Comparison of ENCODE assay signal across 1 cellular context in the genomic region with DNA sequence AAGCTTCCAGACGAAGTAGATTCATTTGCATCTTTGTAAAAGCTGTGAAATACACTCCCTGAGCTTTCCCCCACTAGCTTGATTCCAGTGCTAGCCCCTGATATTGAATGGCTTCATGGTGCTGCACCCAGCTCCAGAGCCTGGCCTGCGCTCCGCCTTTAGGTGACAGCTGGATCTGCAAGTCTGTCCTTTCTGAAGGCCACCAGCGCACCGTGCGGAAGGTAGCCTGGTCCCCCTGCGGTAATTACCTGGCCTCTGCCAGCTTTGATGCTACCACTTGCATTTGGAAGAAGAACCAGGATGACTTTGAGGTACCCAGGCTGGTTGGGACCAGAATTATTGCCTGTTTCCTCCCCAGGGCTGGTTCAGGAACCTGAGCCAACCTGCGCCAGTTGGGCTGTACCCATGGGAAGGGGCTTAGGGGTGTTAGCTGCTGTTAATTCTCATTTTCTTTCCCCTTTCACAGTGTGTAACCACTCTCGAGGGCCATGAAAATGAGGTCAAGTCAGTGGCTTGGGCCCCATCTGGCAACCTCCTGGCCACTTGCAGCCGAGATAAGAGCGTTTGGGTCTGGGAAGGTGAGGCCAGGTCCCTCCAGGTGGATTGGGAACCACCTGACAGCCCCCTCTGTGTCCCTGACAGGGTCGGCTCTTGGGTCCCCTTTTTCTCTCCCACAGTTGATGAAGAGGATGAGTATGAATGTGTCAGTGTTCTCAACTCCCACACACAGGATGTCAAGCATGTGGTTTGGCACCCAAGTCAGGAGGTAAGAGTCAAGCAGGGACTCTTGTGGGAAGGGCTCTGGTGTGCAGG.
TF ChIP-seq lines count a peak whose summit lies in the region.

No MANE protein-coding gene starts in this region.

TF ChIP-seq in SK-N-SH, 30 proteins besides CTCF, POLR2A, EP300 and RAD21:
- TF ChIP-seq MXI1 (IDR thresholded peaks at IDR 0.05; ENCODE audit: low read depth, low read length) (peak; percentile 66), SIN3A (IDR thresholded peaks at IDR 0.05; ENCODE audit: borderline replicate concordance, low read depth, low read length) (peak; percentile 76; the same call in 1 of the 2 replicates), JUND (IDR thresholded peaks at IDR 0.05) (no peak), SMC3 (IDR thresholded peaks at IDR 0.05; ENCODE audit: low read depth, low read length) (peak; percentile 24; the same call in 1 of the 2 replicates), EZH2phosphoT487 (IDR thresholded peaks at IDR 0.05; ENCODE audit: borderline replicate concordance, low read depth) (no peak), TEAD4 (IDR thresholded peaks at IDR 0.05; ENCODE audit: borderline replicate concordance, insufficient read depth) (no peak)
